Comparison of ENCODE assay signal across 12 cellular contexts in the genomic region with DNA sequence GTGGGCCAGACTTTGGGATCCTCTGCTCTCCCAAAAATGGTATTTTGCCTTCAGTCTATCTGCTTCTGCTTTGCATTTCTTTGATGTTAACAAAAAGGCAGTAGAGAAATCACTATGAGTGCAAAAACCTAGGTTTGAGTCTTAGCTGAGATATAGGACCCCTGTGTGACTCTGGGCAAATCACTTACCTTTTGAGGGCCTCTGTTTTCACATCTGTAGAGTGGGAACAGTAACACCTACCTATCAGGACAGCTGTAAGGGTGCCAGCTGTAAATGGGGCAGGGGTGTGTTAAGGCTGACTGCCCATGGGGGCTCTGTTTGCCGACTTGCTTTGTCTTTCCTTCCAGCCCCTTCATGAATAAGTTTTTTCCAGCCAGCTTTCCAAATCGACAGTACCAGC. TPM values are rescaled to one million over a fixed set of nuclear protein-coding genes. Genes with fewer than 3 reads are reported as not detected.
DNase-seq lines count a peak whose midpoint lies in the region; ATAC-seq lines count a peak whose summit lies in the region.
"Had no signal": no experiment of that assay in that cellular context is flagged by ENCODE, and none has a peak within 500 bp of the region (broad histone marks: within the 10 kb centered on the region; RNA-seq: fewer than 3 reads in every experiment).

No MANE protein-coding gene starts in this region.

- peak overlapping the region; percentile 20 for H3K27ac Mint-ChIP-seq in activated naive CD4-positive, alpha-beta T cell treated with anti-CD3 and anti-CD28 coated beads for 36 hours
- no peak overlapping the region for H3K27ac Mint-ChIP-seq in activated naive CD4-positive, alpha-beta T cell treated with anti-CD3 and anti-CD28 coated beads, Interleukin-2, amount 10 ng/mL, durations not matched to agents 7 days and 5 days
- H3K27ac Mint-ChIP-seq in activated T-helper 17 cell treated with anti-CD3 and anti-CD28 coated beads, Interleukin-2, amount 50 U/mL, for 72 hours: peak overlapping the region; percentile 53
- H3K27ac Mint-ChIP-seq in immature natural killer cell: peak overlapping the region in 4 of 6 donors; percentile 53 to 83 (median 74)
- peak overlapping the region; percentile 83 for H3K27ac Mint-ChIP-seq in stimulated activated effector memory CD8-positive, alpha-beta T cell treated with anti-CD3 and anti-CD28 coated beads, Interleukin-12 subunit alpha, Interleukin-12 subunit beta, amount 100 ng/mL, for 72 hours

- DNase-seq in activated naive CD4-positive, alpha-beta T cell treated with anti-CD3 and anti-CD28 coated beads for 36 hours: no peak
- no peak for DNase-seq in activated naive CD4-positive, alpha-beta T cell treated with anti-CD3 and anti-CD28 coated beads, Interleukin-2, amount 10 ng/mL, durations not matched to agents 7 days and 5 days
- DNase-seq in immature natural killer cell: no peak
- no peak for DNase-seq in stimulated activated effector memory CD8-positive, alpha-beta T cell treated with anti-CD3 and anti-CD28 coated beads, Interleukin-12 subunit alpha, Interleukin-12 subunit beta, amount 100 ng/mL, for 72 hours (ENCODE audit: low spot score in 2 of 2)
- no peak for DNase-seq in COLO668 (lab: John Stamatoyannopoulos, UW; ENCODE audit: unreplicated experiment)
- DNase-seq: DMS79, endodermal cell, head of caudate nucleus, NCI-H345 had no signal

- intact Hi-C loops in activated naive CD4-positive, alpha-beta T cell treated with anti-CD3 and anti-CD28 coated beads for 36 hours (cut with micrococcal nuclease): no loop called here

- H3K27me3 Mint-ChIP-seq in activated naive CD4-positive, alpha-beta T cell treated with anti-CD3 and anti-CD28 coated beads for 36 hours (ENCODE audit: low read depth): no peaks in the 10 kb centered on the region
- H3K27me3 Mint-ChIP-seq in activated naive CD4-positive, alpha-beta T cell treated with anti-CD3 and anti-CD28 coated beads, Interleukin-2, amount 10 ng/mL, durations not matched to agents 7 days and 5 days: no peaks in the 10 kb centered on the region
- no peaks in the 10 kb centered on the region for H3K27me3 Mint-ChIP-seq in activated T-helper 17 cell treated with anti-CD3 and anti-CD28 coated beads, Interleukin-2, amount 50 U/mL, for 72 hours
- peaks cover 0 to 10% (median 7%) of the 10 kb centered on the region in 3 donors for H3K27me3 Mint-ChIP-seq in immature natural killer cell (ENCODE audit: low read depth in 3 of 3)

- CTCF ChIA-PET in activated naive CD4-positive, alpha-beta T cell treated with anti-CD3 and anti-CD28 coated beads for 36 hours (lab: Charles Lee): interaction anchor here (2.0 kb wide), 1 partner anchor 68 kb away, joined by 8 read pairs; no protein-coding TSS in a partner anchor
- CTCF ChIA-PET in activated naive CD4-positive, alpha-beta T cell treated with anti-CD3 and anti-CD28 coated beads, Interleukin-2, amount 10 ng/mL, durations not matched to agents 7 days and 5 days (lab: Charles Lee): interaction anchor here (1.0 to 1.5 kb wide), 3 partner anchors 14 to 68 kb away, joined by 3 to 7 read pairs (median 3); no protein-coding TSS in a partner anchor

- ATAC-seq in activated T-helper 17 cell treated with anti-CD3 and anti-CD28 coated beads, Interleukin-2, amount 50 U/mL, for 72 hours (replicated peaks): no peak
- ATAC-seq in stimulated activated effector memory CD8-positive, alpha-beta T cell treated with anti-CD3 and anti-CD28 coated beads, Interleukin-12 subunit alpha, Interleukin-12 subunit beta, amount 100 ng/mL, for 72 hours: no peak
- no peak for ATAC-seq in GM21717 (IDR thresholded peaks at IDR 0.05; ENCODE audit: unreplicated experiment)
- ATAC-seq in HG03108 (IDR thresholded peaks at IDR 0.05; ENCODE audit: unreplicated experiment): no peak

- no peak overlapping the region for H3K4me3 Mint-ChIP-seq in activated naive CD4-positive, alpha-beta T cell treated with anti-CD3 and anti-CD28 coated beads for 36 hours
- H3K4me3 Mint-ChIP-seq in activated naive CD4-positive, alpha-beta T cell treated with anti-CD3 and anti-CD28 coated beads, Interleukin-2, amount 10 ng/mL, durations not matched to agents 7 days and 5 days: no peak overlapping the region
- H3K4me3 Mint-ChIP-seq in activated T-helper 17 cell treated with anti-CD3 and anti-CD28 coated beads, Interleukin-2, amount 50 U/mL, for 72 hours: peak overlapping the region; percentile 24
- no peak overlapping the region for H3K4me3 Mint-ChIP-seq in immature natural killer cell
- H3K4me3 Mint-ChIP-seq in stimulated activated effector memory CD8-positive, alpha-beta T cell treated with anti-CD3 and anti-CD28 coated beads, Interleukin-12 subunit alpha, Interleukin-12 subunit beta, amount 100 ng/mL, for 72 hours: no peak overlapping the region
- H3K4me3 Mint-ChIP-seq: endodermal cell had no signal

- H3K36me3 Mint-ChIP-seq in activated naive CD4-positive, alpha-beta T cell treated with anti-CD3 and anti-CD28 coated beads for 36 hours (ENCODE audit: low read depth): peaks cover 38% of the 10 kb centered on the region
- peaks cover 42% of the 10 kb centered on the region for H3K36me3 Mint-ChIP-seq in activated naive CD4-positive, alpha-beta T cell treated with anti-CD3 and anti-CD28 coated beads, Interleukin-2, amount 10 ng/mL, durations not matched to agents 7 days and 5 days
- H3K36me3 Mint-ChIP-seq in activated T-helper 17 cell treated with anti-CD3 and anti-CD28 coated beads, Interleukin-2, amount 50 U/mL, for 72 hours (ENCODE audit: low read depth): peaks cover 93% of the 10 kb centered on the region
- peaks cover 0 to 13% (median 4%) of the 10 kb centered on the region in 3 donors for H3K36me3 Mint-ChIP-seq in immature natural killer cell
- peaks cover 92% of the 10 kb centered on the region for H3K36me3 Mint-ChIP-seq in stimulated activated effector memory CD8-positive, alpha-beta T cell treated with anti-CD3 and anti-CD28 coated beads, Interleukin-12 subunit alpha, Interleukin-12 subunit beta, amount 100 ng/mL, for 72 hours

- H3K9me3 Mint-ChIP-seq in activated naive CD4-positive, alpha-beta T cell treated with anti-CD3 and anti-CD28 coated beads for 36 hours: no peaks in the 10 kb centered on the region
- H3K9me3 Mint-ChIP-seq in activated naive CD4-positive, alpha-beta T cell treated with anti-CD3 and anti-CD28 coated beads, Interleukin-2, amount 10 ng/mL, durations not matched to agents 7 days and 5 days: no peaks in the 10 kb centered on the region
- no peaks in the 10 kb centered on the region for H3K9me3 Mint-ChIP-seq in activated T-helper 17 cell treated with anti-CD3 and anti-CD28 coated beads, Interleukin-2, amount 50 U/mL, for 72 hours
- H3K9me3 Mint-ChIP-seq in immature natural killer cell: no peaks in the 10 kb centered on the region
- H3K9me3 Mint-ChIP-seq in stimulated activated effector memory CD8-positive, alpha-beta T cell treated with anti-CD3 and anti-CD28 coated beads, Interleukin-12 subunit alpha, Interleukin-12 subunit beta, amount 100 ng/mL, for 72 hours: no peaks in the 10 kb centered on the region
- H3K9me3 Mint-ChIP-seq: endodermal cell had no signal

- H3K4me1 Mint-ChIP-seq in activated naive CD4-positive, alpha-beta T cell treated with anti-CD3 and anti-CD28 coated beads for 36 hours (ENCODE audit: low read depth): peaks cover 21% of the 10 kb centered on the region
- H3K4me1 Mint-ChIP-seq in activated naive CD4-positive, alpha-beta T cell treated with anti-CD3 and anti-CD28 coated beads, Interleukin-2, amount 10 ng/mL, durations not matched to agents 7 days and 5 days: peaks cover 43% of the 10 kb centered on the region
- peaks cover 8% of the 10 kb centered on the region for H3K4me1 Mint-ChIP-seq in activated T-helper 17 cell treated with anti-CD3 and anti-CD28 coated beads, Interleukin-2, amount 50 U/mL, for 72 hours
- H3K4me1 Mint-ChIP-seq in immature natural killer cell: peaks cover 52 to 55% of the 10 kb centered on the region in 2 donors
- peaks cover 38% of the 10 kb centered on the region for H3K4me1 Mint-ChIP-seq in stimulated activated effector memory CD8-positive, alpha-beta T cell treated with anti-CD3 and anti-CD28 coated beads, Interleukin-12 subunit alpha, Interleukin-12 subunit beta, amount 100 ng/mL, for 72 hours
- H3K4me1 Mint-ChIP-seq: endodermal cell had no signal

RNA-seq across cellular contexts. Expression of a gene that starts 30.4 kb away (rescaled TPM):
- 10 to 100 TPM; 67.3 to 69.4 TPM for total RNA-seq in activated naive CD4-positive, alpha-beta T cell treated with anti-CD3 and anti-CD28 coated beads for 36 hours
- 100 to 1,000 TPM; 129 to 164 TPM for total RNA-seq in activated T-helper 17 cell treated with anti-CD3 and anti-CD28 coated beads, Interleukin-2, amount 50 U/mL, for 72 hours
- 100 to 1,000 TPM; 112 to 167 (median 152) TPM for polyA plus RNA-seq in immature natural killer cell
